ENCODE assay signal across 1 cellular context in the genomic region with DNA sequence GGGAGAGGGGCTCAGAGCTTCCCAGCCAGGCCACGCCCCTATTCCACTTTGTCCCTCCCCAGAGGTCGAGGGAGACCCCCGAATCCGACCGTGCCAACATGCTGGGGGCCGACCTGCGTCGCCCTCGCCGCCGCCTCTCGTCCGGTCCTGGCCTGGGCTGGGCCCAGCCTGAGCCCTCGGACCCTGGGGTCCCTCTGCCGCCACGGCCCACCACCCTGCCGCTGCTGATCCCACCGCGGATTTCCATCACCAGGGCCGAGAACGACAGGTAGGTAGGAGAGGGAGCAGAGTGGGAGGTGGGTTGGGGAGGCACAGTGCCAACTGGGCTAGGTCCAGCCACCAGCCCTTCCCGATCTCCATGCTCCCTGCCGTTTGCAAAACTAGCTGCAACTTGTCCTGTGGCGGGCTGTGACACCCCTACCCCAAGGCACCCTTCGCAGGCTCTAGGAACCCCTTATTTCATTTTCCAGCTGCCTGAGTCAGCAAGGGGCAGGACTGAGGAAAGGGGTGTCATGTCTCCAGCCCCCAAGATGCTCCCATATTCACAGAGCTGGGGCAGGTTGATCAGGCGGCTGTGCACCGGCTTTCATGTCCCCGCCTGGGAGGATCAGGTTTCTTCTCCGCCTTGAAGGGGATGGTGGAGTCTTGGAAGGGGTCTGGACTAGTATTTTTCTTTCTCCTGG.
TF ChIP-seq lines count a peak whose summit lies in the region.

No MANE protein-coding gene starts in this region.

TF ChIP-seq in HEK293, 187 proteins besides CTCF, POLR2A, EP300 and RAD21 (continued from another document and continues in another):
- TF ChIP-seq, protein P1, sequence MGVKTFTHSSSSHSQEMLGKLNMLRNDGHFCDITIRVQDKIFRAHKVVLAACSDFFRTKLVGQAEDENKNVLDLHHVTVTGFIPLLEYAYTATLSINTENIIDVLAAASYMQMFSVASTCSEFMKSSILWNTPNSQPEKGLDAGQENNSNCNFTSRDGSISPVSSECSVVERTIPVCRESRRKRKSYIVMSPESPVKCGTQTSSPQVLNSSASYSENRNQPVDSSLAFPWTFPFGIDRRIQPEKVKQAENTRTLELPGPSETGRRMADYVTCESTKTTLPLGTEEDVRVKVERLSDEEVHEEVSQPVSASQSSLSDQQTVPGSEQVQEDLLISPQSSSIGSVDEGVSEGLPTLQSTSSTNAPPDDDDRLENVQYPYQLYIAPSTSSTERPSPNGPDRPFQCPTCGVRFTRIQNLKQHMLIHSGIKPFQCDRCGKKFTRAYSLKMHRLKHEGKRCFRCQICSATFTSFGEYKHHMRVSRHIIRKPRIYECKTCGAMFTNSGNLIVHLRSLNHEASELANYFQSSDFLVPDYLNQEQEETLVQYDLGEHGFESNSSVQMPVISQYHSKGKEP (tag by site-specific recombination; IDR thresholded peaks at IDR 0.05): no peak
- TF ChIP-seq, protein P2, sequence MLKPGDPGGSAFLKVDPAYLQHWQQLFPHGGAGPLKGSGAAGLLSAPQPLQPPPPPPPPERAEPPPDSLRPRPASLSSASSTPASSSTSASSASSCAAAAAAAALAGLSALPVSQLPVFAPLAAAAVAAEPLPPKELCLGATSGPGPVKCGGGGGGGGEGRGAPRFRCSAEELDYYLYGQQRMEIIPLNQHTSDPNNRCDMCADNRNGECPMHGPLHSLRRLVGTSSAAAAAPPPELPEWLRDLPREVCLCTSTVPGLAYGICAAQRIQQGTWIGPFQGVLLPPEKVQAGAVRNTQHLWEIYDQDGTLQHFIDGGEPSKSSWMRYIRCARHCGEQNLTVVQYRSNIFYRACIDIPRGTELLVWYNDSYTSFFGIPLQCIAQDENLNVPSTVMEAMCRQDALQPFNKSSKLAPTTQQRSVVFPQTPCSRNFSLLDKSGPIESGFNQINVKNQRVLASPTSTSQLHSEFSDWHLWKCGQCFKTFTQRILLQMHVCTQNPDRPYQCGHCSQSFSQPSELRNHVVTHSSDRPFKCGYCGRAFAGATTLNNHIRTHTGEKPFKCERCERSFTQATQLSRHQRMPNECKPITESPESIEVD (tag by site-specific recombination; IDR thresholded peaks at IDR 0.05): no peak
- TF ChIP-seq ZNF571 (tag by site-specific recombination; IDR thresholded peaks at IDR 0.05) (no peak), ZNF624 (tag by site-specific recombination; IDR thresholded peaks at IDR 0.05) (no peak), ZNF211 (tag by site-specific recombination; IDR thresholded peaks at IDR 0.05; ENCODE audit: low read depth) (no peak), ZBTB17 (tag by site-specific recombination; IDR thresholded peaks at IDR 0.05) (peak; percentile 80), ZNF341 (tag by site-specific recombination; IDR thresholded peaks at IDR 0.05; ENCODE audit: low read depth) (0 out of 2 replicates have a peak, but pooled peaks have one; percentile 64), ZNF18 (tag by site-specific recombination; IDR thresholded peaks at IDR 0.05) (no peak), ZNF791 (tag by site-specific recombination; IDR thresholded peaks at IDR 0.05) (no peak), TRIM28 (IDR thresholded peaks at IDR 0.05; ENCODE audit: borderline replicate concordance, low read length) (no peak), ZBTB7A (tag by site-specific recombination; IDR thresholded peaks at IDR 0.05; ENCODE audit: low read depth) (peak; percentile 43; the same call in 1 of the 2 replicates), ZNF629 (tag by site-specific recombination; IDR thresholded peaks at IDR 0.05) (peak; percentile 57), HOXA7 (CRISPR knock-in tag; IDR thresholded peaks at IDR 0.05; ENCODE audit: borderline replicate concordance) (no peak), ZNF701 (tag by site-specific recombination; IDR thresholded peaks at IDR 0.05) (no peak), ZNF776 (tag by site-specific recombination; IDR thresholded peaks at IDR 0.05; ENCODE audit: borderline replicate concordance) (no peak), SP7 (tag by site-specific recombination; IDR thresholded peaks at IDR 0.05) (no peak), ZNF24 (tag by site-specific recombination; IDR thresholded peaks at IDR 0.05) (no peak), ZBTB49 (tag by site-specific recombination; IDR thresholded peaks at IDR 0.05; ENCODE audit: low read depth) (no peak), ZEB2 (tag by site-specific recombination; IDR thresholded peaks at IDR 0.05) (peak; percentile 63; the same call in 1 of the 2 replicates), BCL6B (tag by site-specific recombination; IDR thresholded peaks at IDR 0.05) (no peak), SCRT1 (tag by site-specific recombination; IDR thresholded peaks at IDR 0.05; ENCODE audit: borderline replicate concordance) (no peak), ZNF112 (tag by site-specific recombination; IDR thresholded peaks at IDR 0.05) (no peak), ZSCAN23 (tag by site-specific recombination; IDR thresholded peaks at IDR 0.05) (no peak), BCL11B (tag by site-specific recombination; IDR thresholded peaks at IDR 0.05; ENCODE audit: low read depth) (no peak; the same call in 1 of the 2 replicates), ZNF792 (tag by site-specific recombination; IDR thresholded peaks at IDR 0.05) (no peak), ZNF670 (tag by site-specific recombination; IDR thresholded peaks at IDR 0.05; ENCODE audit: low read depth) (no peak), ZIC2 (tag by site-specific recombination; IDR thresholded peaks at IDR 0.05) (no peak; the same call in 1 of the 2 replicates), ZNF548 (tag by site-specific recombination; IDR thresholded peaks at IDR 0.05) (no peak), ZNF555 (tag by site-specific recombination; conservative IDR thresholded peaks at IDR 0.05) (no peak), KLF10 (tag by site-specific recombination; IDR thresholded peaks at IDR 0.05) (no peak), SP3 (tag by site-specific recombination; IDR thresholded peaks at IDR 0.05) (no peak), ZNF174 (tag by site-specific recombination; IDR thresholded peaks at IDR 0.05) (no peak), ZNF777 (tag by site-specific recombination; IDR thresholded peaks at IDR 0.05; ENCODE audit: borderline replicate concordance) (no peak), ZNF292 (tag by site-specific recombination; IDR thresholded peaks at IDR 0.05; ENCODE audit: borderline replicate concordance, low read depth) (no peak), ZNF335 (tag by site-specific recombination; conservative IDR thresholded peaks at IDR 0.05) (no peak), ZBTB21 (tag by site-specific recombination; IDR thresholded peaks at IDR 0.05) (no peak), ZNF747 (tag by site-specific recombination; IDR thresholded peaks at IDR 0.05) (no peak)
- TF ChIP-seq, protein P3, sequence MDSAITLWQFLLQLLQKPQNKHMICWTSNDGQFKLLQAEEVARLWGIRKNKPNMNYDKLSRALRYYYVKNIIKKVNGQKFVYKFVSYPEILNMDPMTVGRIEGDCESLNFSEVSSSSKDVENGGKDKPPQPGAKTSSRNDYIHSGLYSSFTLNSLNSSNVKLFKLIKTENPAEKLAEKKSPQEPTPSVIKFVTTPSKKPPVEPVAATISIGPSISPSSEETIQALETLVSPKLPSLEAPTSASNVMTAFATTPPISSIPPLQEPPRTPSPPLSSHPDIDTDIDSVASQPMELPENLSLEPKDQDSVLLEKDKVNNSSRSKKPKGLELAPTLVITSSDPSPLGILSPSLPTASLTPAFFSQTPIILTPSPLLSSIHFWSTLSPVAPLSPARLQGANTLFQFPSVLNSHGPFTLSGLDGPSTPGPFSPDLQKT (IDR thresholded peaks at IDR 0.05; ENCODE audit: borderline replicate concordance, low read depth, low read length): no peak
- TF ChIP-seq, protein P4, sequence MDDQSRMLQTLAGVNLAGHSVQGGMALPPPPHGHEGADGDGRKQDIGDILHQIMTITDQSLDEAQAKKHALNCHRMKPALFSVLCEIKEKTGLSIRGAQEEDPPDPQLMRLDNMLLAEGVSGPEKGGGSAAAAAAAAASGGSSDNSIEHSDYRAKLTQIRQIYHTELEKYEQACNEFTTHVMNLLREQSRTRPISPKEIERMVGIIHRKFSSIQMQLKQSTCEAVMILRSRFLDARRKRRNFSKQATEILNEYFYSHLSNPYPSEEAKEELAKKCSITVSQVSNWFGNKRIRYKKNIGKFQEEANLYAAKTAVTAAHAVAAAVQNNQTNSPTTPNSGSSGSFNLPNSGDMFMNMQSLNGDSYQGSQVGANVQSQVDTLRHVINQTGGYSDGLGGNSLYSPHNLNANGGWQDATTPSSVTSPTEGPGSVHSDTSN (CRISPR knock-in tag; IDR thresholded peaks at IDR 0.05): no peak
- TF ChIP-seq, protein P5, sequence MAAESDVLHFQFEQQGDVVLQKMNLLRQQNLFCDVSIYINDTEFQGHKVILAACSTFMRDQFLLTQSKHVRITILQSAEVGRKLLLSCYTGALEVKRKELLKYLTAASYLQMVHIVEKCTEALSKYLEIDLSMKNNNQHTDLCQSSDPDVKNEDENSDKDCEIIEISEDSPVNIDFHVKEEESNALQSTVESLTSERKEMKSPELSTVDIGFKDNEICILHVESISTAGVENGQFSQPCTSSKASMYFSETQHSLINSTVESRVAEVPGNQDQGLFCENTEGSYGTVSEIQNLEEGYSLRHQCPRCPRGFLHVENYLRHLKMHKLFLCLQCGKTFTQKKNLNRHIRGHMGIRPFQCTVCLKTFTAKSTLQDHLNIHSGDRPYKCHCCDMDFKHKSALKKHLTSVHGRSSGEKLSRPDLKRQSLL (tag by site-specific recombination; IDR thresholded peaks at IDR 0.05): no peak; the same call in 1 of the 2 replicates
- TF ChIP-seq, protein P6, sequence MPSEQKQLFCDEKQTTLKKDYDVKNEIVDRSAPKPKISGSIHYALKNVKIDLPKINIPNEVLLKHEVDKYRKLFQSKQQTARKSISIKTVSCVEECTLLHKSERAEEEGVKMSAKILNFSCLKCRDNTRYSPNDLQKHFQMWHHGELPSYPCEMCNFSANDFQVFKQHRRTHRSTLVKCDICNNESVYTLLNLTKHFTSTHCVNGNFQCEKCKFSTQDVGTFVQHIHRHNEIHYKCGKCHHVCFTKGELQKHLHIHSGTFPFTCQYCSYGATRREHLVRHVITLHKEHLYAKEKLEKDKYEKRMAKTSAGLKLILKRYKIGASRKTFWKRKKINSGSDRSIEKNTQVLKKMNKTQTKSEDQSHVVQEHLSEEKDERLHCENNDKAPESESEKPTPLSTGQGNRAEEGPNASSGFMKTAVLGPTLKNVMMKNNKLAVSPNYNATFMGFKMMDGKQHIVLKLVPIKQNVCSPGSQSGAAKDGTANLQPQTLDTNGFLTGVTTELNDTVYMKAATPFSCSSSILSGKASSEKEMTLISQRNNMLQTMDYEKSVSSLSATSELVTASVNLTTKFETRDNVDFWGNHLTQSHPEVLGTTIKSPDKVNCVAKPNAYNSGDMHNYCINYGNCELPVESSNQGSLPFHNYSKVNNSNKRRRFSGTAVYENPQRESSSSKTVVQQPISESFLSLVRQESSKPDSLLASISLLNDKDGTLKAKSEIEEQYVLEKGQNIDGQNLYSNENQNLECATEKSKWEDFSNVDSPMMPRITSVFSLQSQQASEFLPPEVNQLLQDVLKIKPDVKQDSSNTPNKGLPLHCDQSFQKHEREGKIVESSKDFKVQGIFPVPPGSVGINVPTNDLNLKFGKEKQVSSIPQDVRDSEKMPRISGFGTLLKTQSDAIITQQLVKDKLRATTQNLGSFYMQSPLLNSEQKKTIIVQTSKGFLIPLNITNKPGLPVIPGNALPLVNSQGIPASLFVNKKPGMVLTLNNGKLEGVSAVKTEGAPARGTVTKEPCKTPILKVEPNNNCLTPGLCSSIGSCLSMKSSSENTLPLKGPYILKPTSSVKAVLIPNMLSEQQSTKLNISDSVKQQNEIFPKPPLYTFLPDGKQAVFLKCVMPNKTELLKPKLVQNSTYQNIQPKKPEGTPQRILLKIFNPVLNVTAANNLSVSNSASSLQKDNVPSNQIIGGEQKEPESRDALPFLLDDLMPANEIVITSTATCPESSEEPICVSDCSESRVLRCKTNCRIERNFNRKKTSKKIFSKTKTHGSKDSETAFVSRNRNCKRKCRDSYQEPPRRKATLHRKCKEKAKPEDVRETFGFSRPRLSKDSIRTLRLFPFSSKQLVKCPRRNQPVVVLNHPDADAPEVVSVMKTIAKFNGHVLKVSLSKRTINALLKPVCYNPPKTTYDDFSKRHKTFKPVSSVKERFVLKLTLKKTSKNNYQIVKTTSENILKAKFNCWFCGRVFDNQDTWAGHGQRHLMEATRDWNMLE (tag by site-specific recombination; conservative IDR thresholded peaks at IDR 0.05; ENCODE audit: low read depth): no peak
